In the genomic region with DNA sequence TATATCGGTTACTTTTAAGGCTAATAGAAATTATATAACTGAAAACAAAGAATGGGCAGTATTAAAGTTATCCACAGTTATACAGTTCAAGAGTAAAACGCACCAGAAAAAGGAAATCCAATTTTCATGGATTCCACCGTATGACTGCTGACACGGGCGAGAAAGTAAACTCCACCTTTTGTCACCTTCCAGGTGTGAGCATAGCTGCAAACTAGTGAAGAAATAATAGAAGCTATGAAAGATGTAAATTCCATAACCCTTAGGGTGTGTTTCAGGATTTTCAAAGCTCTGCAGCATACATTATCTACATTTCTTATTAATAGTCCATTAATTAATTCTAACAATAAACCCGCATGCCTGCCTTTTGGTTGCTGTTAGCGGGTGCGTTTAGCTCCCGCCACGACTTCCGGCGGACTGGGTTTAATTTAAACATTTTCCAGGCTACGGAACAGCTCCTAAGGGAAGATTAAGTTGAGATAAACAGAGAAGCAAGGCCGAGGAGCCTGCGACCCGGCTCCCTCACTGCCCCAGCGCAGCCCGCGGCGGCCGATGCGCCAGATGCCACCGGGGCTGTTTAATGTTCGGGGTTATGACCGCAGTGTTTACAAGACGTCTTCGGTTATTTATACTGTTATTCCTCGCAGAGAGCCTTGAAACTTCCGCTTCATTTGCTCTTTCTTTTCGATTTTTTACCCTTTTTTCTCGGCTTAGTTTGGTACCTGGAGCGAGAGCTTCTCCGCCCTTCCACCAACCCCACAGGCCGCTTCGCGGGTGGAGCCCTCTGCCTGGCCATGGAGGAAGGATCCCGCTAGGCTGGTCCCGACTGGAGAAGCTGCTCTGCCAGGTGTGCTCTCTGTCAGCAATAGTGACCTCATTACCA, we compare ENCODE assay signal across 13 cellular contexts. TPM values are rescaled to one million over a fixed set of nuclear protein-coding genes. Genes with fewer than 3 reads are reported as not detected.
DNase-seq lines count a peak whose midpoint lies in the region; ATAC-seq and TF ChIP-seq lines count a peak whose summit lies in the region.
"Had no signal": no experiment of that assay in that cellular context is flagged by ENCODE, and none has a peak within 500 bp of the region (broad histone marks: within the 10 kb centered on the region; RNA-seq: fewer than 3 reads in every experiment).

No MANE protein-coding gene starts in this region.

- no peak for TF ChIP-seq POLR2A in tibial nerve (IDR thresholded peaks at IDR 0.05)

- H3K9ac ChIP-seq in duodenal mucosa (ENCODE audit: low read depth in 1 of 2, low read length in 2 of 2) (peak overlapping the region in 1 of 2 donors; percentile 3), mucosa of stomach (ENCODE audit: low read length) (peak overlapping the region; percentile 35)

- DNase-seq in GM13977 (ENCODE audit: low spot score) (peak; percentile 15), COR-L47 (lab: John Stamatoyannopoulos, UW) (no peak), tibial nerve (ENCODE audit: low spot score in 2 of 2) (no peak)
- DNase-seq: activated CD8-positive, alpha-beta T cell treated with anti-CD3 and anti-CD28 coated beads for 36 hours; Calu3; stimulated activated CD4-positive, alpha-beta T cell treated with anti-CD3 and anti-CD28 coated beads, Interleukin-2, amount 100 ng/mL, for 24 hours had no signal

- no peaks in the 10 kb centered on the region for H3K36me3 ChIP-seq in duodenal mucosa (ENCODE audit: control insufficient read depth in 1 of 2, insufficient read depth in 2 of 2, low read length in 2 of 2)
- H3K36me3 ChIP-seq in mucosa of stomach (ENCODE audit: control insufficient read depth, insufficient read depth, low read length) = no peaks in the 10 kb centered on the region
- no peaks in the 10 kb centered on the region for H3K36me3 ChIP-seq in tibial nerve
- H3K36me3 ChIP-seq: thoracic aorta had no signal

- no peak overlapping the region for H3K27ac ChIP-seq in 22Rv1
- no peak overlapping the region for H3K27ac ChIP-seq in duodenal mucosa (ENCODE audit: low read depth, low read length)
- peak overlapping the region in 1 of 4 donors; percentile 10 for H3K27ac ChIP-seq in tibial nerve
- H3K27ac ChIP-seq: thoracic aorta had no signal

- H3K9me3 ChIP-seq in duodenal mucosa (ENCODE audit: control insufficient read depth in 1 of 2, low read length in 2 of 2) (no peaks in the 10 kb centered on the region), mucosa of stomach (ENCODE audit: control insufficient read depth, low read length) (no peaks in the 10 kb centered on the region), tibial nerve (no peaks in the 10 kb centered on the region)
- H3K9me3 ChIP-seq: thoracic aorta had no signal

- H3K4me1 ChIP-seq in duodenal mucosa (ENCODE audit: control insufficient read depth in 1 of 2, insufficient read depth in 2 of 2, low read length in 2 of 2) = peaks cover 28 to 34% of the 10 kb centered on the region in 2 donors
- H3K4me1 ChIP-seq in mucosa of stomach (ENCODE audit: control insufficient read depth, insufficient read depth, low read length) = peaks cover 38% of the 10 kb centered on the region
- peaks cover 0 to 58% (median 20%) of the 10 kb centered on the region in 4 donors for H3K4me1 ChIP-seq in tibial nerve

- H3K27me3 ChIP-seq in duodenal mucosa (ENCODE audit: control insufficient read depth in 1 of 2, insufficient read depth in 2 of 2, low read length in 2 of 2) (peaks cover 59 to 87% of the 10 kb centered on the region in 2 donors), mucosa of stomach (ENCODE audit: control insufficient read depth, insufficient read depth, low read length) (peaks cover 93% of the 10 kb centered on the region), tibial nerve (peaks cover 0 to 100% of the 10 kb centered on the region in 2 donors)

- TF ChIP-seq EP300 in tibial nerve (IDR thresholded peaks at IDR 0.05) = no peak

- ATAC-seq in HG03045 (IDR thresholded peaks at IDR 0.05; ENCODE audit: unreplicated experiment) (no peak), GM21786 (IDR thresholded peaks at IDR 0.05; ENCODE audit: unreplicated experiment) (no peak)
- ATAC-seq: activated CD8-positive, alpha-beta T cell treated with anti-CD3 and anti-CD28 coated beads for 36 hours had no signal

- WGBS in tibial nerve, 2 donors = 15 to 17% methylated on average over 38 of the region's 38 CpGs

- in situ Hi-C loops in GM13977 (cut with MboI; ENCODE audit: low pct_unique_long_range_greater_than_20kb, low sequenced_read_pairs, unreplicated experiment) = no loop called here

- H3K4me3 ChIP-seq in duodenal mucosa (ENCODE audit: low read depth in 1 of 2, low read length in 2 of 2) (peak overlapping the region; percentile 40 to 79), mucosa of stomach (ENCODE audit: low read length) (no peak overlapping the region), tibial nerve (peak overlapping the region in 1 of 4 donors; percentile 2)

- peak; percentile 32; the same call in 1 of the 2 replicates for TF ChIP-seq CTCF in 22Rv1 (IDR thresholded peaks at IDR 0.05)
- no peak for TF ChIP-seq CTCF in GM13977 (IDR thresholded peaks at IDR 0.05; ENCODE audit: extremely low read depth, insufficient read depth, missing control alignments)
- TF ChIP-seq CTCF in tibial nerve (IDR thresholded peaks at IDR 0.05) = no peak

RNA-seq across cellular contexts. Expression of gene TCF21, which starts 3.8 kb away (rescaled TPM):
- under 1 TPM in 2 of 4 donors, not detected in 2; 0.30 to 0.84 TPM for total RNA-seq in tibial nerve
- total RNA-seq: activated CD8-positive, alpha-beta T cell treated with anti-CD3 and anti-CD28 coated beads for 36 hours; Calu3; LHCN-M2 had no signal
